In the genomic region with DNA sequence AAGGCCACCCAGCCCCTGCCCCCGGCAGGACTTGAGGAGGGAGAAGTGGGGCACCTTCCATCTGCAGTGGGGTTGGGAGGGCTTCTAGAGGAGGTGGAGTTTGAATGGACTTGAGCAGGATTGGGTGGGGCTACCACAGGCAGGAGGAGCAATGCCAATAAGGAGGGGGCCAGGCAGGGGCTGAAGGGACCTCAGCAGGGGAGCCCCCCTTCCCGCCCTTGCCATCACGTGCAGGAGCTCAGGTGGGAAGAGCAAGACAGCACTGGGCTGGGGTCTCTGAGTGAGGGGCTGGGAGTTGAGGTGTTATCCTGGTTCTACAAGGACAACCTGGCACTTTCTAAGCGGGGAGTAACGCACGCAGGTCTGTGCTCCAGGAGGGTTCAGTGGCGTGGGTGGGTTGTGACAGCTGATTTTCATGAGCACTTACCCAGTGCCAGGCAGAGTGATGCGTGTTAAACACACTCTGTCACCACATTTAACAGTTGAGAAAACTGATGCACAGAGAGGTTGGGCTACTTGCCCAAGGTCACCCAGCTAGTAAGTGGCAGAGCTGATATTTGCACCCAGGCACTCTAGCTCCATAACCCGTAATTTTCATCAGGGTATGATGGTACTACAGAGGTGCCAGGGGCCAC, we compare ENCODE assay signal across 20 cellular contexts. TPM values are rescaled to one million over a fixed set of nuclear protein-coding genes. Genes with fewer than 3 reads are reported as not detected.
DNase-seq lines count a peak whose midpoint lies in the region; ATAC-seq, FAIRE-seq and TF ChIP-seq lines count a peak whose summit lies in the region.
"Had no signal": no experiment of that assay in that cellular context is flagged by ENCODE, and none has a peak within 500 bp of the region (broad histone marks: within the 10 kb centered on the region; RNA-seq: fewer than 3 reads in every experiment).

No MANE protein-coding gene starts in this region.

- no peaks in the 10 kb centered on the region for H3K36me3 Mint-ChIP-seq in neural crest cell (ENCODE audit: low read depth)
- H3K36me3 Mint-ChIP-seq: IgD-negative memory B cell had no signal

- intact Hi-C loops in Right ventricle myocardium superior (cut with DNase I) = no loop called here

- H3K4ac ChIP-seq in H1 (replicated peaks; ENCODE audit: insufficient read length, low read depth, low read length) = no peak overlapping the region

- no peak for FAIRE-seq in H1 (lab: Jason Lieb, UNC)
- FAIRE-seq: A204.1, G401.6 had no signal

- ATAC-seq in Right ventricle myocardium superior (ENCODE audit: poor library complexity) = no peak
- no peak for ATAC-seq in GM19395 (IDR thresholded peaks at IDR 0.05; ENCODE audit: unreplicated experiment)
- no peak for ATAC-seq in GM18519 (IDR thresholded peaks at IDR 0.05; ENCODE audit: low FRiP score, unreplicated experiment)

- no peaks in the 10 kb centered on the region for H3K23me2 ChIP-seq in H1 (ENCODE audit: low read depth, low read length)

- no peak overlapping the region for H3K4me3 ChIP-seq in right atrium auricular region
- H3K4me3 ChIP-seq in H1 (ENCODE audit: extremely low read depth in 1 of 4, insufficient read depth in 2 of 4, low read depth in 3 of 4, low read length in 4 of 4) = no peak overlapping the region
- H3K4me3 ChIP-seq: HAP-1 had no signal

- TF ChIP-seq EP300 in H1 (IDR thresholded peaks at IDR 0.05; ENCODE audit: borderline replicate concordance in 1 of 2, low read depth in 2 of 2, low read length in 2 of 2) = no peak

- TF ChIP-seq CTCF in right atrium auricular region (IDR thresholded peaks at IDR 0.05) (no peak), H1 (IDR thresholded peaks at IDR 0.05; ENCODE audit: control extremely low read depth in 1 of 3, insufficient read depth in 1 of 3, low read depth in 1 of 3, low read length in 3 of 3) (no peak), neural crest cell (conservative IDR thresholded peaks at IDR 0.05) (no peak), GM20000 (IDR thresholded peaks at IDR 0.05; ENCODE audit: extremely low read depth, missing control alignments) (no peak)

- no peak overlapping the region for H4K5ac ChIP-seq in H1 (ENCODE audit: insufficient read length, low read depth, low read length)

- peaks cover 15% of the 10 kb centered on the region for H3K27me3 Mint-ChIP-seq in neural crest cell (ENCODE audit: low read depth)

- no peak overlapping the region for H4K8ac ChIP-seq in H1 (ENCODE audit: extremely low read depth, insufficient read depth, low read length)

- no peak overlapping the region for H4K91ac ChIP-seq in H1 (replicated peaks; ENCODE audit: insufficient read length, low read length)

- no peak for TF ChIP-seq RAD21 in H1 (IDR thresholded peaks at IDR 0.05 in 1 of 2, conservative IDR thresholded peaks at IDR 0.05 in 1 of 2; ENCODE audit: low read depth in 2 of 2, low read length in 2 of 2)

- H2BK20ac ChIP-seq in H1 (ENCODE audit: low read length) = no peak overlapping the region

- no peak overlapping the region for H3K18ac ChIP-seq in H1 (ENCODE audit: extremely low read depth, low read length)

- POLR2A ChIA-PET in H1 (lab: Charles Lee; ENCODE audit: partially characterized antibody) = interaction anchor here (0.6 to 1.7 kb wide), 4 partner anchors 14 to 37 kb away, joined by 3 to 5 read pairs (median 4); no protein-coding TSS in a partner anchor

- H3K27ac ChIP-seq in right atrium auricular region = no peak overlapping the region
- no peak overlapping the region for H3K27ac ChIP-seq in H1 (ENCODE audit: low read depth, low read length)
- H3K27ac ChIP-seq: C4-2B had no signal

- H3K9ac ChIP-seq in H1 (replicated peaks in 1 of 4; ENCODE audit: extremely low read depth in 1 of 4, low read depth in 3 of 4, low read length in 3 of 4) = no peak overlapping the region

- peaks cover 15% of the 10 kb centered on the region for H3K4me1 Mint-ChIP-seq in neural crest cell

- 87% methylated on average over 9 of the region's 9 CpGs; no CpG with 5 or more reads in 1 of the 2 experiments for WGBS in H1 (ENCODE audit: extremely low coverage in 1 of 2, insufficient coverage in 1 of 2, insufficient read length in 1 of 2, insufficient replicate concordance in 2 of 2, low coverage in 1 of 2, low lambda C conversion rate in 2 of 2, missing lambda C conversion rate in 1 of 2), 2 experiments

- CTCF ChIA-PET in H1 (lab: Charles Lee; ENCODE audit: partially characterized antibody) = interaction anchor here (0.8 to 1.6 kb wide), 6 partner anchors 10 to 167 kb away, joined by 3 to 4 read pairs (median 3); a partner anchor contains a TSS

- no peak for TF ChIP-seq POLR2A in H1 (IDR thresholded peaks at IDR 0.05; ENCODE audit: control extremely low read depth in 1 of 2, low read depth in 2 of 2, low read length in 2 of 2)

- H3K4me1 ChIP-seq in right atrium auricular region (peaks cover 0 to 8% of the 10 kb centered on the region in 2 donors), H1 (replicated peaks in 1 of 4; ENCODE audit: control insufficient read depth in 3 of 4, insufficient read depth in 4 of 4, low read length in 3 of 4) (peaks cover 0 to 11% (median 2%) of the 10 kb centered on the region in 4 experiments; a peak in 5 of 7 replicates)
- H3K4me1 ChIP-seq: HAP-1 had no signal

- H3K27me3 ChIP-seq in right atrium auricular region (no peaks in the 10 kb centered on the region), H1 (replicated peaks in 1 of 4; ENCODE audit: control insufficient read depth in 3 of 4, extremely low read depth in 1 of 4, insufficient read depth in 3 of 4, low read length in 3 of 4) (peaks cover 0 to 5% (median 0%) of the 10 kb centered on the region in 4 experiments; a peak in 2 of 7 replicates)

- peak; percentile 18 for DNase-seq in Right ventricle myocardium superior
- no peak for DNase-seq in right atrium auricular region (ENCODE audit: low spot score)
- DNase-seq in H1 (ENCODE audit: low read depth in 1 of 2, low spot score in 2 of 2) = no peak
- DNase-seq in neural crest cell (ENCODE audit: low read depth, low spot score) = no peak
- DNase-seq in NCI-H146 treated with DMSO at 0.1 percent for 48 hours (lab: John Stamatoyannopoulos, UW; ENCODE audit: unreplicated experiment) = no peak
- DNase-seq in GM20000 (ENCODE audit: low spot score) = no peak
- DNase-seq: DND-41, NCI-H1417, NCI-H2029 treated with DMSO at 0.1 percent for 48 hours, NCI-H2171 treated with DMSO at 0.1 percent for 48 hours, NCI-H774 had no signal

- H4K20me1 ChIP-seq in H1 (replicated peaks in 1 of 2; ENCODE audit: control insufficient read depth in 1 of 2, insufficient read depth in 2 of 2, low read length in 2 of 2) = no peaks in the 10 kb centered on the region

- no peak overlapping the region for H2BK5ac ChIP-seq in H1 (ENCODE audit: low read depth, low read length)

- no peak overlapping the region for H2BK12ac ChIP-seq in H1 (ENCODE audit: low read depth, low read length)

- no peak overlapping the region for H3K14ac ChIP-seq in H1 (ENCODE audit: insufficient read length)

- no peaks in the 10 kb centered on the region for H3K36me3 ChIP-seq in right atrium auricular region
- H3K36me3 ChIP-seq in H1 (ENCODE audit: control insufficient read depth in 2 of 4, insufficient read depth in 4 of 4, low read length in 3 of 4) = no peaks in the 10 kb centered on the region
- H3K36me3 ChIP-seq: HAP-1 had no signal

- H3K9me3 ChIP-seq in right atrium auricular region (no peaks in the 10 kb centered on the region), H1 (ENCODE audit: insufficient read depth in 2 of 2, low read depth in 1 of 2, low read length in 1 of 2) (no peaks in the 10 kb centered on the region)
- H3K9me3 ChIP-seq: HAP-1 had no signal

- H3K56ac ChIP-seq in H1 (replicated peaks; ENCODE audit: insufficient read length, low read depth, low read length) = no peak overlapping the region

- H3K23ac ChIP-seq in H1 (ENCODE audit: insufficient read length) = no peak overlapping the region

- no peaks in the 10 kb centered on the region for H3K79me1 ChIP-seq in H1 (ENCODE audit: low read depth, low read length)

- no peak overlapping the region for H3K27ac Mint-ChIP-seq in neural crest cell (ENCODE audit: unreplicated experiment)
- H3K27ac Mint-ChIP-seq: IgD-negative memory B cell had no signal

- H2BK120ac ChIP-seq in H1 (replicated peaks; ENCODE audit: low read depth, low read length) = no peak overlapping the region

- no peak overlapping the region for H2BK15ac ChIP-seq in H1 (ENCODE audit: low read length)

- H3K4me3 Mint-ChIP-seq in neural crest cell = peak overlapping the region; percentile 7

- no peaks in the 10 kb centered on the region for H3K79me2 ChIP-seq in H1 (ENCODE audit: control insufficient read depth in 1 of 2, insufficient read depth in 2 of 2, low read length in 2 of 2)

- H2AK5ac ChIP-seq in H1 (ENCODE audit: low read depth, low read length) = no peak overlapping the region

- no peaks in the 10 kb centered on the region for H3K9me3 Mint-ChIP-seq in neural crest cell
- H3K9me3 Mint-ChIP-seq: IgD-negative memory B cell had no signal

- H3K4me2 ChIP-seq in H1 (ENCODE audit: insufficient read depth in 1 of 2, low read depth in 2 of 2, low read length in 2 of 2) = no peak overlapping the region

- H2AFZ ChIP-seq in H1 (ENCODE audit: low read length) = no peak overlapping the region

RNA-seq across cellular contexts. Expression of a gene that starts 4.8 kb away (rescaled TPM):
- total RNA-seq in Right ventricle myocardium superior (not detected), right atrium auricular region (under 1 TPM in 1 of 2 donors, not detected in 1; 0.19 TPM), neural crest cell (4.1 and 5.8 TPM in 2 replicates)
- total RNA-seq in H1 (2021; fragmentation: NEBNext Ultra II Directional; extraction: Animal tissue kit (Norgen Biotek cat#: 25700)) = not detected in 2 replicates
- polyA plus RNA-seq in H1 (2011; rRNA removed) = 0.11 and 0.24 TPM in 2 replicates
- polyA plus RNA-seq in H1 (2011; cell fraction: cytosol; rRNA removed) = 0.21 TPM
- 0.40 TPM for polyA plus RNA-seq in H1 (2011; cell fraction: nucleus; rRNA removed)
- polyA plus RNA-seq in H1 (2012, experiment 1 of 2) = 0.09 to 0.27 TPM (median 0.13 TPM) in 3 of 4 replicates, not detected in the other
- polyA plus RNA-seq in H1 (2012, experiment 2 of 2) = 0.35 TPM
- polyA plus RNA-seq in H1 (2013, experiment 1 of 2) = 0.12 TPM
- 0.11 TPM for polyA plus RNA-seq in H1 (2013, experiment 2 of 2)
- polyA minus RNA-seq in H1 (2011; rRNA and poly(A)+ RNA removed) = 0.06 TPM in 1 of 2 replicates, not detected in the other
- not detected for polyA minus RNA-seq in H1 (2011; cell fraction: cytosol; rRNA and poly(A)+ RNA removed)
- polyA minus RNA-seq in H1 (2011; cell fraction: nucleus; rRNA and poly(A)+ RNA removed) = not detected
- total RNA-seq: HT-29 had no signal
- polyA plus RNA-seq: IgD-negative memory B cell had no signal

RNA-seq across cellular contexts. Expression of a gene that starts 8.7 kb away (rescaled TPM):
- total RNA-seq in Right ventricle myocardium superior (not detected), right atrium auricular region (not detected), neural crest cell (not detected in 2 replicates)
- total RNA-seq in H1 (2021; fragmentation: NEBNext Ultra II Directional; extraction: Animal tissue kit (Norgen Biotek cat#: 25700)) = not detected in 2 replicates
- 0.05 TPM in 2 replicates for polyA plus RNA-seq in H1 (2011; rRNA removed)
- polyA plus RNA-seq in H1 (2011; cell fraction: cytosol; rRNA removed) = 0.08 TPM
- polyA plus RNA-seq in H1 (2011; cell fraction: nucleus; rRNA removed) = 0.14 TPM
- polyA plus RNA-seq in H1 (2012, experiment 1 of 2) = 0.09 to 0.12 TPM in 2 of 4 replicates, not detected in the others
- polyA plus RNA-seq in H1 (2012, experiment 2 of 2) = not detected
- polyA plus RNA-seq in H1 (2013, experiment 1 of 2) = 0.02 TPM
- polyA plus RNA-seq in H1 (2013, experiment 2 of 2) = not detected
- polyA minus RNA-seq in H1 (2011; rRNA and poly(A)+ RNA removed) = not detected in 2 replicates
- polyA minus RNA-seq in H1 (2011; cell fraction: cytosol; rRNA and poly(A)+ RNA removed) = not detected
- not detected for polyA minus RNA-seq in H1 (2011; cell fraction: nucleus; rRNA and poly(A)+ RNA removed)
- total RNA-seq: HT-29, NCI-H460 had no signal
- polyA plus RNA-seq: IgD-negative memory B cell had no signal

RNA-seq across cellular contexts. Expression of a gene that starts 10.6 kb away (rescaled TPM):
- total RNA-seq in Right ventricle myocardium superior (0.19 TPM), right atrium auricular region (under 1 TPM in 1 of 2 donors, not detected in 1; 0.20 TPM), neural crest cell (52.4 and 54.2 TPM in 2 replicates)
- total RNA-seq in H1 (2021; fragmentation: NEBNext Ultra II Directional; extraction: Animal tissue kit (Norgen Biotek cat#: 25700)) = not detected in 2 replicates
- 0.03 and 0.11 TPM in 2 replicates for polyA plus RNA-seq in H1 (2011; rRNA removed)
- 0.09 TPM for polyA plus RNA-seq in H1 (2011; cell fraction: cytosol; rRNA removed)
- 0.14 TPM for polyA plus RNA-seq in H1 (2011; cell fraction: nucleus; rRNA removed)
- polyA plus RNA-seq in H1 (2012, experiment 1 of 2) = 0.17 TPM in 1 of 4 replicates, not detected in the others
- polyA plus RNA-seq in H1 (2012, experiment 2 of 2) = not detected
- polyA plus RNA-seq in H1 (2013, experiment 1 of 2) = not detected
- polyA plus RNA-seq in H1 (2013, experiment 2 of 2) = not detected
- not detected in 2 replicates for polyA minus RNA-seq in H1 (2011; rRNA and poly(A)+ RNA removed)
- not detected for polyA minus RNA-seq in H1 (2011; cell fraction: cytosol; rRNA and poly(A)+ RNA removed)
- not detected for polyA minus RNA-seq in H1 (2011; cell fraction: nucleus; rRNA and poly(A)+ RNA removed)
- total RNA-seq: HT-29, NCI-H460 had no signal
- polyA plus RNA-seq: IgD-negative memory B cell had no signal

RNA-seq across cellular contexts. Expression of a gene that starts 19.6 kb away (rescaled TPM):
- total RNA-seq in Right ventricle myocardium superior (1.7 TPM), right atrium auricular region (1 to 10 TPM; 1.7 to 2.0 TPM), neural crest cell (11.8 and 12.8 TPM in 2 replicates)
- 7.9 and 8.3 TPM in 2 replicates for total RNA-seq in H1 (2021; fragmentation: NEBNext Ultra II Directional; extraction: Animal tissue kit (Norgen Biotek cat#: 25700))
- polyA plus RNA-seq in H1 (2011; rRNA removed) = 4.2 and 4.7 TPM in 2 replicates
- polyA plus RNA-seq in H1 (2011; cell fraction: cytosol; rRNA removed) = 6.3 TPM
- 7.5 TPM for polyA plus RNA-seq in H1 (2011; cell fraction: nucleus; rRNA removed)
- 4.8 to 7.0 TPM (median 5.5 TPM) in 4 replicates for polyA plus RNA-seq in H1 (2012, experiment 1 of 2)
- 1.2 TPM for polyA plus RNA-seq in H1 (2012, experiment 2 of 2)
- polyA plus RNA-seq in H1 (2013, experiment 1 of 2) = 8.7 TPM
- 7.2 TPM for polyA plus RNA-seq in H1 (2013, experiment 2 of 2)
- 5.9 and 6.4 TPM in 2 replicates for polyA minus RNA-seq in H1 (2011; rRNA and poly(A)+ RNA removed)
- polyA minus RNA-seq in H1 (2011; cell fraction: cytosol; rRNA and poly(A)+ RNA removed) = 4.4 TPM
- 25.9 TPM for polyA minus RNA-seq in H1 (2011; cell fraction: nucleus; rRNA and poly(A)+ RNA removed)

RNA-seq across cellular contexts. Expression of a gene that starts 19.7 kb away (rescaled TPM):
- 41.1 TPM for total RNA-seq in Right ventricle myocardium superior
- total RNA-seq in right atrium auricular region = 10 to 100 TPM; 23.3 to 23.4 TPM
- 114 and 116 TPM in 2 replicates for total RNA-seq in H1 (2021; fragmentation: NEBNext Ultra II Directional; extraction: Animal tissue kit (Norgen Biotek cat#: 25700))
- 38.0 and 39.4 TPM in 2 replicates for polyA plus RNA-seq in H1 (2011; rRNA removed)
- polyA plus RNA-seq in H1 (2011; cell fraction: cytosol; rRNA removed) = 53.4 TPM
- 49.3 TPM for polyA plus RNA-seq in H1 (2011; cell fraction: nucleus; rRNA removed)
- polyA plus RNA-seq in H1 (2012, experiment 1 of 2) = 113 to 126 TPM (median 115 TPM) in 4 replicates
- 73.3 TPM for polyA plus RNA-seq in H1 (2012, experiment 2 of 2)
- 56.9 TPM for polyA plus RNA-seq in H1 (2013, experiment 1 of 2)
- polyA plus RNA-seq in H1 (2013, experiment 2 of 2) = 59.0 TPM
- 40.4 and 45.9 TPM in 2 replicates for polyA minus RNA-seq in H1 (2011; rRNA and poly(A)+ RNA removed)
- polyA minus RNA-seq in H1 (2011; cell fraction: cytosol; rRNA and poly(A)+ RNA removed) = 27.6 TPM
- 36.0 TPM for polyA minus RNA-seq in H1 (2011; cell fraction: nucleus; rRNA and poly(A)+ RNA removed)
- total RNA-seq in neural crest cell = 85.7 and 89.0 TPM in 2 replicates

Comparison
In these comparisons a context has a peak if more than half of its experiments do, and no peak if none do; other contexts are left out.
1. RNA of a gene that starts 10.6 kb away (total RNA-seq): 52.4 to 54.2 TPM in neural crest cell; 0.20 TPM in right atrium auricular region, 0.19 TPM in Right ventricle myocardium superior (single experiment) and not detected in H1; every median in the first group is over 10 times any median in the second.